In genomic region chr6:75504902-75505233, GRCh38 we compare ENCODE assay signal across 13 cellular contexts. TPM values are rescaled to one million over a fixed set of nuclear protein-coding genes. Genes with fewer than 3 reads are reported as not detected.
DNase-seq lines count a peak whose midpoint lies in the region; ATAC-seq and TF ChIP-seq lines count a peak whose summit lies in the region.
"Had no signal": no experiment of that assay in that cellular context is flagged by ENCODE, and none has a peak within 500 bp of the region (broad histone marks: within the 10 kb centered on the region; RNA-seq: fewer than 3 reads in every experiment).

No MANE protein-coding gene starts in this region.

- in situ Hi-C loops in SK-MEL-5 (cut with HindIII; ENCODE audit: low pct_unique_long_range_greater_than_20kb, low sequenced_read_pairs): no loop called here

- H3K9me3 ChIP-seq in psoas muscle: peaks cover 4% of the 10 kb centered on the region
- H3K9me3 ChIP-seq: sigmoid colon had no signal

- H3K4me1 ChIP-seq in psoas muscle: no peaks in the 10 kb centered on the region

- 53 to 70% (median 57%) methylated on average over 2 of the region's 2 CpGs for WGBS in psoas muscle, 3 donors

- no peak overlapping the region for H3K27ac ChIP-seq in psoas muscle
- H3K27ac ChIP-seq: sigmoid colon had no signal

- peak; percentile 37 for TF ChIP-seq CTCF in fibroblast of pulmonary artery (IDR thresholded peaks at IDR 0.05; ENCODE audit: low read length, missing control alignments)
- peak; percentile 55 for TF ChIP-seq CTCF in psoas muscle (IDR thresholded peaks at IDR 0.05)
- TF ChIP-seq CTCF in progenitor cell of endocrine pancreas (IDR thresholded peaks at IDR 0.05; ENCODE audit: unreplicated experiment): no peak

- H3K27me3 Mint-ChIP-seq in progenitor cell of endocrine pancreas: no peaks in the 10 kb centered on the region

- no peaks in the 10 kb centered on the region for H3K36me3 Mint-ChIP-seq in progenitor cell of endocrine pancreas (ENCODE audit: insufficient read depth)

- no peak overlapping the region for H3K27ac Mint-ChIP-seq in progenitor cell of endocrine pancreas

- no peaks in the 10 kb centered on the region for H3K27me3 ChIP-seq in psoas muscle (ENCODE audit: insufficient read depth in 3 of 3, low read length in 2 of 3)
- H3K27me3 ChIP-seq: sigmoid colon had no signal

- no peak overlapping the region for H3K4me3 Mint-ChIP-seq in progenitor cell of endocrine pancreas (ENCODE audit: low read depth)

- H3K4me1 Mint-ChIP-seq in progenitor cell of endocrine pancreas (ENCODE audit: low read depth): no peaks in the 10 kb centered on the region

- peaks cover 11% of the 10 kb centered on the region for H3K9me3 Mint-ChIP-seq in progenitor cell of endocrine pancreas (ENCODE audit: low read depth)

- peak; percentile 49 for DNase-seq in EH (ENCODE audit: low read depth)
- peak; percentile 47 for DNase-seq in SK-MEL-5 (ENCODE audit: low read depth, low spot score)
- DNase-seq in fibroblast of pulmonary artery (ENCODE audit: low read depth): peak; percentile 56
- DNase-seq in psoas muscle: no peak
- no peak for DNase-seq in NCI-H2227 (lab: John Stamatoyannopoulos, UW; ENCODE audit: unreplicated experiment)
- DNase-seq in progenitor cell of endocrine pancreas (ENCODE audit: low spot score, unreplicated experiment): no peak
- DNase-seq: DMS79 treated with DMSO at 0.1 percent for 48 hours, glutamatergic neuron, KBM-7, NCI-H2171 treated with DMSO at 0.1 percent for 48 hours, sigmoid colon had no signal

- intact Hi-C loops in psoas muscle (cut with DNase I): loop anchor here (5.0 kb wide), 4 partner anchors 138 to 208 kb away; no protein-coding TSS in a partner anchor

- ATAC-seq in psoas muscle: peak; percentile 79 to 97 (median 94)
- no peak for ATAC-seq in GM19023 (IDR thresholded peaks at IDR 0.05; ENCODE audit: unreplicated experiment)
- no peak for ATAC-seq in HG03439 (IDR thresholded peaks at IDR 0.05; ENCODE audit: unreplicated experiment)

- H3K4me3 ChIP-seq in fibroblast of pulmonary artery (replicated peaks; ENCODE audit: low read depth, low read length) (no peak overlapping the region), psoas muscle (no peak overlapping the region)
- H3K4me3 ChIP-seq: sigmoid colon had no signal

- H3K36me3 ChIP-seq in psoas muscle (ENCODE audit: insufficient read depth in 1 of 2, low read depth in 1 of 2): no peaks in the 10 kb centered on the region
- H3K36me3 ChIP-seq: sigmoid colon had no signal

RNA-seq across cellular contexts. Expression of gene FILIP1, which starts 11.3 kb away (rescaled TPM):
- 0.03 TPM in 1 of 2 replicates, not detected in the other for total RNA-seq in SK-MEL-5 (2014; rRNA removed; shearing (Covaris generic))
- 0.04 and 0.10 TPM in 2 replicates for polyA plus RNA-seq in SK-MEL-5 (2015; cell fraction: cytosol; rRNA removed)
- not detected in 2 replicates for polyA plus RNA-seq in SK-MEL-5 (2015; cell fraction: nucleus; rRNA removed)
- 100 to 1,000 TPM in 1 of 4 donors, 10 to 100 TPM in 3; 71.5 to 129 (median 87.1) TPM for total RNA-seq in psoas muscle
- 10 to 100 TPM in 2 of 3 donors, 1 to 10 TPM in 1; 2.8 to 32.4 (median 20.1) TPM for polyA plus RNA-seq in psoas muscle
- 0.31 and 0.73 TPM in 2 replicates for total RNA-seq in progenitor cell of endocrine pancreas

Comparison
In these comparisons a context has a peak if more than half of its experiments do, and no peak if none do; other contexts are left out.
1. DNase-seq: peak in EH (single experiment), SK-MEL-5 (single experiment) and fibroblast of pulmonary artery (single experiment); none in psoas muscle (0 of 2), NCI-H2227 (single experiment) and progenitor cell of endocrine pancreas (single experiment).
2. ATAC-seq: peak in psoas muscle (4 of 4); none in GM19023 (single experiment) and HG03439 (single experiment).
3. RNA of gene FILIP1, which starts 11.3 kb away (total RNA-seq): 71.5 to 129 TPM in psoas muscle; 0.31 to 0.73 TPM in progenitor cell of endocrine pancreas and 0.03 TPM in SK-MEL-5; every median in the first group is over 10 times any median in the second.